Comparison of ENCODE assay signal across 11 cellular contexts in the genomic region with DNA sequence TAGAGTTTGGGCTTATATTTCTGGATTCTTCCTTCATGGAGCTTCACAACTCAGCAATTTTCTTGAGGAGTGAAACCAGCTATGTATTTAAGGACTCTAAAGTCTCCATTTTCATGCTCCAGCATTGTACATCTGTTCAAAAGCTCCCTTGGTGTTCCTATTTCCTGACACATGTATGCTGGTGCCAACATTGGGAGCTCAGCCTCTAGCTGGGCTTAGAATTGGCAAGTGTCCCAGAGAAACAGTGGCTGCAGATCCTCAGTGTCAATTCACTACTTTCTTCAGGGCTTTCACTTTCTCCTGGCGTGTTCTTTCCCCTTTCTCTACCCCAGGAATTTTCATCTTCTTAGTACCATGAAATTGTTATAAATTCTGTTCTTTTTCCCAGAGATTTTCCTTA.
DNase-seq lines count a peak whose midpoint lies in the region; TF ChIP-seq lines count a peak whose summit lies in the region.
"Had no signal": no experiment of that assay in that cellular context is flagged by ENCODE, and none has a peak within 500 bp of the region (broad histone marks: within the 10 kb centered on the region; RNA-seq: fewer than 3 reads in every experiment).

No MANE protein-coding gene starts in this region.

- no peaks in the 10 kb centered on the region for H3K27me3 ChIP-seq in fibroblast of lung (ENCODE audit: control insufficient read depth, insufficient read depth, low read length)

- intact Hi-C loops in posterior cingulate gyrus (cut with DNase I): no loop called here

- DNase-seq in G401 (ENCODE audit: low spot score) (peak; percentile 96), NCI-H446 (lab: John Stamatoyannopoulos, UW) (peak; percentile 72 to 91), fibroblast of lung (ENCODE audit: low read depth in 2 of 2) (peak; percentile 41 to 68), posterior cingulate gyrus (peak in 7 of 10 donors; percentile 17 to 70 (median 32)), T1000 (lab: John Stamatoyannopoulos, UW) (no peak), NCI-H187 (lab: John Stamatoyannopoulos, UW) (no peak), GF-D8 (lab: John Stamatoyannopoulos, UW) (no peak)
- DNase-seq in stimulated activated CD4-positive, alpha-beta T cell treated with anti-CD3 and anti-CD28 coated beads, Interleukin-2, amount 100 ng/mL, for 48 hours: no peak
- DNase-seq: activated naive CD4-positive, alpha-beta T cell treated with Interleukin-2 at 50 U/mL for 16 hours; H9; T-helper 1 cell had no signal

- H3K4me1 ChIP-seq in fibroblast of lung (ENCODE audit: control insufficient read depth, extremely low read depth, insufficient read depth, low read length): no peaks in the 10 kb centered on the region

- no peak for TF ChIP-seq CTCF in fibroblast of lung (conservative IDR thresholded peaks at IDR 0.05 in 1 of 2, IDR thresholded peaks at IDR 0.05 in 1 of 2; ENCODE audit: low read depth in 1 of 2, low read length in 2 of 2)

- in situ Hi-C loops in G401 (cut with HindIII; ENCODE audit: low sequenced_read_pairs): no loop called here

- no peak overlapping the region for H3K4me2 ChIP-seq in fibroblast of lung (ENCODE audit: extremely low read depth, insufficient read depth, low read length)

- H2AFZ ChIP-seq in fibroblast of lung (ENCODE audit: low read length): no peak overlapping the region

- H3K9me3 ChIP-seq in fibroblast of lung (ENCODE audit: control insufficient read depth, insufficient read depth, low read depth, low read length): no peaks in the 10 kb centered on the region

- no peaks in the 10 kb centered on the region for H3K36me3 ChIP-seq in fibroblast of lung (ENCODE audit: control insufficient read depth, insufficient read depth, low read length)

- H3K27ac ChIP-seq in fibroblast of lung (ENCODE audit: insufficient read depth, low read length): no peak overlapping the region

- H3K79me2 ChIP-seq in fibroblast of lung (ENCODE audit: control insufficient read depth, insufficient read depth, low read length): no peaks in the 10 kb centered on the region

- H3K4me3 ChIP-seq in fibroblast of lung (replicated peaks in 1 of 4; ENCODE audit: control extremely low read depth in 1 of 4, insufficient read depth in 1 of 4, low read depth in 3 of 4, low read length in 4 of 4): no peak overlapping the region

- no peak overlapping the region for H3K9ac ChIP-seq in fibroblast of lung (ENCODE audit: insufficient read depth, low read length)

- no peaks in the 10 kb centered on the region for H4K20me1 ChIP-seq in fibroblast of lung (ENCODE audit: control insufficient read depth, extremely low read depth, insufficient read depth, low read length)

Comparison
In these comparisons a context has a peak if more than half of its experiments do, and no peak if none do; other contexts are left out.
1. DNase-seq: peak in G401 (single experiment), NCI-H446 (2 of 2), fibroblast of lung (2 of 2) and posterior cingulate gyrus (7 of 10); none in T1000 (single experiment), NCI-H187 (0 of 2), GF-D8 (single experiment) and stimulated activated CD4-positive, alpha-beta T cell treated with anti-CD3 and anti-CD28 coated beads, Interleukin-2, amount 100 ng/mL, for 48 hours (0 of 2).